8 cellular contexts compared by ENCODE assay signal in the genomic region with DNA sequence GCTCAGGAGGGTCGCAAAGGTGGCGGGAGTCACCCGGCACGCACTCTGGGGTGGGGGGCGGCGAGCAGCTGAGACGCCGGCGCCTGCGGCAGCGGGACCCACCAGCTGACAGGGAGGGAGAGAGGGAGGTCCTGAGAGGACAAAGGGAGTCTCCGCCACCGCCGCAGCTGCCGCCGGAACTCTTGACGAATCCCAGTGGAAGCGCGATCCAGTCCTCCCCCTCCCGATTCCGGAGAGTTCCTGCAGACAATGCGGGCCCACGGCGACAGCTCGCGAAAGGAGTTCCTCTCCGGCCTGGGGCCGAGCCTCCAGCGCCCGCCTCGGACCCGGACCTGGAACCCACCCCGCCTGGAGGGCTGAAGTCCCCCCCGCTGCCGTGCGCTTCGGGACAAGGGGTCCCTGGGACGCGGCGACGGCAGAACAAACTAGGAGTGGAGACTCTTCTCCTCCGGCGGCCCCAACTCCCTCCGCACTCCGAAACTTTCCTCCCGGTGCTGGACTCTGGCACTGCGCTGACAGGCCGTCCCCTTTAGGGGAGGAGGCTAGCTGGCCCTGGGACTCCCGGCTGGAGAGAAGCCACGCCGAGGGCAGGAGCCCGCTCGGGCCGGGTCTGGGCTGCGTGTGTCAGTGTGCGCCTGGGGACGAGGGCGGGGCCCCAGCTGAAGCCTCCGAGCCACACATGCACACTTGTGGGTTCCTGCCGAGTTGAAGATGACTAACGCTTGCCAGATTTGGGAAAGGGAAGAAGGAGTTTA. TPM values are rescaled to one million over a fixed set of nuclear protein-coding genes. Genes with fewer than 3 reads are reported as not detected.
DNase-seq lines count a peak whose midpoint lies in the region; ATAC-seq lines count a peak whose summit lies in the region.

A gene (minus strand): TSS at position 623 of the 755 bp plus-strand sequence. CDS start 669 bp downstream, outside the sequence.

- H3K27me3 ChIP-seq in HUES6 (ENCODE audit: control insufficient read depth, insufficient read depth, low read length) (peaks cover 13% of the 10 kb centered on the region; the same call in 1 of the 2 replicates), thymus (ENCODE audit: control insufficient read depth, insufficient read depth) (no peaks in the 10 kb centered on the region)

- H3K4me3 ChIP-seq in HUES6 (ENCODE audit: low read depth, low read length) (peak within 1 kb of the TSS; percentile 90), thymus (ENCODE audit: low read length) (peak within 1 kb of the TSS; percentile 68)

- H3K4me3 Mint-ChIP-seq in activated naive CD4-positive, alpha-beta T cell treated with anti-CD3 and anti-CD28 coated beads, Interleukin-2, amount 10 ng/mL, durations not matched to agents 7 days and 5 days = peak within 1 kb of the TSS; percentile 99

- ATAC-seq in GM21526 (IDR thresholded peaks at IDR 0.05; ENCODE audit: low FRiP score, unreplicated experiment) = peak; percentile 69

- H3K36me3 ChIP-seq in HUES6 (ENCODE audit: control insufficient read depth, insufficient read depth, low read length) (0 out of 2 replicates have a peak, but pooled peaks cover 6% of the 10 kb centered on the region), thymus (ENCODE audit: control insufficient read depth, insufficient read depth) (no peaks in the 10 kb centered on the region)

- peak within 1 kb of the TSS; percentile 85 for H3K9ac ChIP-seq in HUES6 (ENCODE audit: low read length)

- whole genome bisulfite sequencing in thymus = under 1% methylated on average over 61 of the region's 61 CpGs

- CTCF ChIA-PET in activated naive CD4-positive, alpha-beta T cell treated with anti-CD3 and anti-CD28 coated beads, Interleukin-2, amount 10 ng/mL, durations not matched to agents 7 days and 5 days (lab: Charles Lee) = interaction anchor here (0.7 to 3.2 kb wide), 9 partner anchors 13 to 155 kb away, joined by 3 to 22 read pairs (median 8); no protein-coding TSS in a partner anchor

- H3K27ac ChIP-seq in HUES6 (ENCODE audit: low read depth, low read length) (peak within 1 kb of the TSS; percentile 62; the same call in 1 of the 2 replicates), thymus (ENCODE audit: low read depth) (peak within 1 kb of the TSS; percentile 91)

- H3K27ac Mint-ChIP-seq in activated naive CD4-positive, alpha-beta T cell treated with anti-CD3 and anti-CD28 coated beads, Interleukin-2, amount 10 ng/mL, durations not matched to agents 7 days and 5 days = peak within 1 kb of the TSS; percentile 95

- no peaks in the 10 kb centered on the region for H3K9me3 Mint-ChIP-seq in activated naive CD4-positive, alpha-beta T cell treated with anti-CD3 and anti-CD28 coated beads, Interleukin-2, amount 10 ng/mL, durations not matched to agents 7 days and 5 days

- DNase-seq in DMS53 treated with DMSO at 0.1 percent for 48 hours (lab: John Stamatoyannopoulos, UW; ENCODE audit: unreplicated experiment) (peak; percentile 41), SK-N-DZ (ENCODE audit: low spot score) (peak; percentile 85), globus pallidus (ENCODE audit: low spot score) (peak; percentile 45), occipital lobe (lab: John Stamatoyannopoulos, UW) (peak; percentile 20)
- peak; percentile 80 for DNase-seq in activated naive CD4-positive, alpha-beta T cell treated with anti-CD3 and anti-CD28 coated beads, Interleukin-2, amount 10 ng/mL, durations not matched to agents 7 days and 5 days

- H3K4me1 ChIP-seq in HUES6 (ENCODE audit: control insufficient read depth, insufficient read depth, low read length) = peaks cover 13% of the 10 kb centered on the region; the same call in 1 of the 2 replicates
- H3K4me1 ChIP-seq in thymus (ENCODE audit: control insufficient read depth, insufficient read depth, low read length) = peaks cover 10% of the 10 kb centered on the region

- H3K36me3 Mint-ChIP-seq in activated naive CD4-positive, alpha-beta T cell treated with anti-CD3 and anti-CD28 coated beads, Interleukin-2, amount 10 ng/mL, durations not matched to agents 7 days and 5 days = peaks cover 43% of the 10 kb centered on the region

- no peaks in the 10 kb centered on the region for H3K9me3 ChIP-seq in HUES6 (ENCODE audit: control insufficient read depth, insufficient read depth, low read depth, low read length)
- no peaks in the 10 kb centered on the region for H3K9me3 ChIP-seq in thymus (ENCODE audit: control insufficient read depth)

- no peaks in the 10 kb centered on the region for H3K27me3 Mint-ChIP-seq in activated naive CD4-positive, alpha-beta T cell treated with anti-CD3 and anti-CD28 coated beads, Interleukin-2, amount 10 ng/mL, durations not matched to agents 7 days and 5 days

- H3K4me1 Mint-ChIP-seq in activated naive CD4-positive, alpha-beta T cell treated with anti-CD3 and anti-CD28 coated beads, Interleukin-2, amount 10 ng/mL, durations not matched to agents 7 days and 5 days = peaks cover 81% of the 10 kb centered on the region

RNA-seq across cellular contexts. Expression of the gene that starts here (rescaled TPM):
- polyA plus RNA-seq in SK-N-DZ (2014; cell fraction: cytosol; rRNA removed) = 41.0 and 45.3 TPM in 2 replicates
- polyA plus RNA-seq in SK-N-DZ (2014; cell fraction: nucleus; rRNA removed) = 11.3 and 18.4 TPM in 2 replicates
- 20.1 TPM for total RNA-seq in occipital lobe
- polyA plus RNA-seq in thymus = 5.7 TPM

Comparison
In these comparisons a context has a peak if more than half of its experiments do, and no peak if none do; other contexts are left out.
1. Peak in every context shown above with its lines: DNase-seq, ATAC-seq, H3K4me3 ChIP-seq and H3K27ac ChIP-seq.
2. DNase-seq: peak in every context shown above with its lines; median percentile 85 in SK-N-DZ; 80 in activated naive CD4-positive, alpha-beta T cell treated with anti-CD3 and anti-CD28 coated beads, Interleukin-2, amount 10 ng/mL, durations not matched to agents 7 days and 5 days; 45 in globus pallidus; 41 in DMS53 treated with DMSO at 0.1 percent for 48 hours; 20 in occipital lobe.